Comparison of ENCODE assay signal across 1 cellular context in genomic region chr1:154952664-154953063, GRCh38.
TF ChIP-seq lines count a peak whose summit lies in the region.

No MANE protein-coding gene starts in this region.

TF ChIP-seq in WTC11, 78 proteins besides CTCF, POLR2A, EP300 and RAD21 (continued from another document):
- no peak for TF ChIP-seq STAT6 (CRISPR knock-in tag; conservative IDR thresholded peaks at IDR 0.05; ENCODE audit: low read depth)
